Comparison of ENCODE assay signal across 8 cellular contexts in genomic region chr2:45611020-45611737, GRCh38. TPM values are rescaled to one million over a fixed set of nuclear protein-coding genes. Genes with fewer than 3 reads are reported as not detected.
DNase-seq lines count a peak whose midpoint lies in the region; ATAC-seq and TF ChIP-seq lines count a peak whose summit lies in the region.

Gene SRBD1, minus strand, starts transcription at chr2:45611267. Its CDS starts 5,826 bp downstream, at chr2:45605441.

- H3K36me3 ChIP-seq in osteoblast (ENCODE audit: insufficient read depth, low read length) (no peaks in the 10 kb centered on the region), thoracic aorta (no peaks in the 10 kb centered on the region)

- CTCF ChIA-PET in GM10248 (lab: Yijun Ruan, JAX), result interaction anchor here (0.8 to 1.4 kb wide), 7 partner anchors 9 to 629 kb away, joined by 3 to 4 read pairs (median 4); no protein-coding TSS in a partner anchor

- no peaks in the 10 kb centered on the region for H4K20me1 ChIP-seq in osteoblast (ENCODE audit: insufficient read depth, low read length)

- peak within 1 kb of the TSS; percentile 99 for H3K4me2 ChIP-seq in osteoblast (ENCODE audit: insufficient read depth, low read length)

- no peaks in the 10 kb centered on the region for H3K27me3 Mint-ChIP-seq in activated naive CD8-positive, alpha-beta T cell

- TF ChIP-seq CTCF in GM10248 (IDR thresholded peaks at IDR 0.05; ENCODE audit: control extremely low read depth, extremely low read depth, low read depth, missing control alignments), result peak; percentile 9
- no peak for TF ChIP-seq CTCF in osteoblast (IDR thresholded peaks at IDR 0.05; ENCODE audit: extremely low read depth, low read depth, low read length)
- TF ChIP-seq CTCF in thoracic aorta (IDR thresholded peaks at IDR 0.05), result no peak

- H3K36me3 Mint-ChIP-seq in activated naive CD8-positive, alpha-beta T cell, result no peaks in the 10 kb centered on the region

- H3K9me3 ChIP-seq in osteoblast (ENCODE audit: low read depth, low read length) (no peaks in the 10 kb centered on the region), thoracic aorta (no peaks in the 10 kb centered on the region)

- H2AFZ ChIP-seq in osteoblast (ENCODE audit: low read length), result peak within 1 kb of the TSS; percentile 94

- H3K9me3 Mint-ChIP-seq in activated naive CD8-positive, alpha-beta T cell (ENCODE audit: low read depth), result no peaks in the 10 kb centered on the region

- peaks cover 41% of the 10 kb centered on the region for H3K79me2 ChIP-seq in osteoblast (ENCODE audit: insufficient read depth, low read length)

- ATAC-seq in HG02623 (IDR thresholded peaks at IDR 0.05; ENCODE audit: unreplicated experiment) (peak; percentile 88), thoracic aorta (ENCODE audit: insufficient number of reproducible peaks, low FRiP score, low read depth) (peak; percentile 81)

- H3K27ac ChIP-seq in osteoblast (ENCODE audit: low read depth, low read length), result peak within 1 kb of the TSS; percentile 78
- peak within 1 kb of the TSS; percentile 69 to 72 for H3K27ac ChIP-seq in thoracic aorta

- DNase-seq in GM10248 (ENCODE audit: extremely low spot score) (peak; percentile 90), NCI-H1105 (lab: John Stamatoyannopoulos, UW) (peak; percentile 93), SKM-1 treated with dmso at 0.1 percent for 144 hours (lab: John Stamatoyannopoulos, UW; ENCODE audit: unreplicated experiment) (peak; percentile 91), glomerular visceral epithelial cell (ENCODE audit: extremely low spot score) (peak; percentile 91), osteoblast (ENCODE audit: insufficient read length, low spot score, missing footprints) (peak; percentile 92), thoracic aorta (ENCODE audit: low spot score) (peak; percentile 61)

- peak within 1 kb of the TSS; percentile 95 for H3K27ac Mint-ChIP-seq in activated naive CD8-positive, alpha-beta T cell

- POLR2A ChIA-PET in GM10248 (lab: Yijun Ruan, JAX), result interaction anchor here (1.0 kb wide), 1 partner anchor 38 kb away, joined by 5 read pairs; no protein-coding TSS in a partner anchor

- H3K4me3 Mint-ChIP-seq in activated naive CD8-positive, alpha-beta T cell, result peak within 1 kb of the TSS; percentile 96

- H3K27me3 ChIP-seq in osteoblast (ENCODE audit: insufficient read depth, low read length) (no peaks in the 10 kb centered on the region), thoracic aorta (replicated peaks; ENCODE audit: insufficient read depth) (no peaks in the 10 kb centered on the region)

- peaks cover 23% of the 10 kb centered on the region for H3K4me1 Mint-ChIP-seq in activated naive CD8-positive, alpha-beta T cell (ENCODE audit: low read depth)

- H3K4me1 ChIP-seq in osteoblast (ENCODE audit: insufficient read depth, low read length), result peaks cover 8% of the 10 kb centered on the region
- H3K4me1 ChIP-seq in thoracic aorta (ENCODE audit: control insufficient read depth in 1 of 2, low read depth in 2 of 2), result peaks cover 8 to 31% of the 10 kb centered on the region in 2 donors

- H3K4me3 ChIP-seq in osteoblast (ENCODE audit: insufficient read depth, low read length) (peak within 1 kb of the TSS; percentile 83), thoracic aorta (peak within 1 kb of the TSS; percentile 76)

RNA-seq across cellular contexts. Expression of gene SRBD1, which starts in this region (rescaled TPM):
- total RNA-seq in osteoblast (17.4 and 22.1 TPM in 2 replicates), thoracic aorta (10 to 100 TPM; 19.0 to 22.3 TPM)

Comparison
In these comparisons a context has a peak if more than half of its experiments do, and no peak if none do; other contexts are left out.
1. Peak in every context shown above with its lines: DNase-seq, ATAC-seq, H3K4me3 ChIP-seq and H3K27ac ChIP-seq.